11 cellular contexts compared by ENCODE assay signal in genomic region chr10:69409968-69410367, GRCh38. TPM values are rescaled to one million over a fixed set of nuclear protein-coding genes. Genes with fewer than 3 reads are reported as not detected.
DNase-seq lines count a peak whose midpoint lies in the region; ATAC-seq and TF ChIP-seq lines count a peak whose summit lies in the region.
"Had no signal": no experiment of that assay in that cellular context is flagged by ENCODE, and none has a peak within 500 bp of the region (broad histone marks: within the 10 kb centered on the region; RNA-seq: fewer than 3 reads in every experiment).

No MANE protein-coding gene starts in this region.

- peak; percentile 42 for ATAC-seq in GM19452 (IDR thresholded peaks at IDR 0.05; ENCODE audit: unreplicated experiment)

- no peak for TF ChIP-seq CTCF in BE2C (IDR thresholded peaks at IDR 0.05; ENCODE audit: low read depth, low read length)

- H3K4me3 ChIP-seq in BE2C (ENCODE audit: low read depth, low read length) = no peak overlapping the region

- H3K9me3 ChIP-seq in BE2C = no peaks in the 10 kb centered on the region

- no peaks in the 10 kb centered on the region for H3K36me3 ChIP-seq in BE2C

- H3K27me3 ChIP-seq in BE2C = no peaks in the 10 kb centered on the region

- DNase-seq in Ammon's horn (ENCODE audit: low spot score) (peak; percentile 48), NOMO-1 treated with dmso at 0.1 percent for 144 hours (lab: John Stamatoyannopoulos, UW; ENCODE audit: unreplicated experiment) (peak; percentile 21), germinal center (ENCODE audit: low spot score) (peak; percentile 81), BE2C (no peak), midbrain (lab: John Stamatoyannopoulos, UW) (no peak), NCI-H748 (lab: John Stamatoyannopoulos, UW; ENCODE audit: unreplicated experiment) (no peak), DMS53 (lab: John Stamatoyannopoulos, UW) (no peak)
- DNase-seq: NCI-H1436 treated with DMSO at 0.1 percent for 48 hours; NK-92 treated with Interleukin-12 subunit alpha and Interleukin-12 subunit beta, amount 100 ng/mL, for 24 hours had no signal

- peaks cover 11% of the 10 kb centered on the region for H3K4me1 ChIP-seq in BE2C

RNA-seq across cellular contexts. Expression of gene TACR2, which starts 6.8 kb away (rescaled TPM):
- 0.56 TPM for polyA plus RNA-seq in BE2C (2012; ENCODE audit: insufficient read depth, insufficient read length, low read depth)
- polyA plus RNA-seq: AG04450 had no signal

RNA-seq across cellular contexts. Expression of gene TSPAN15, which starts 41.3 kb away (rescaled TPM):
- polyA plus RNA-seq in BE2C (2012; ENCODE audit: insufficient read depth, insufficient read length, low read depth) = 69.9 TPM

Comparison
In these comparisons a context has a peak if more than half of its experiments do, and no peak if none do; other contexts are left out.
1. DNase-seq: peak in Ammon's horn (single experiment), NOMO-1 treated with dmso at 0.1 percent for 144 hours (single experiment) and germinal center (single experiment); none in BE2C (single experiment), midbrain (single experiment), NCI-H748 (single experiment) and DMS53 (single experiment).